8 cellular contexts compared by ENCODE assay signal in the genomic region with DNA sequence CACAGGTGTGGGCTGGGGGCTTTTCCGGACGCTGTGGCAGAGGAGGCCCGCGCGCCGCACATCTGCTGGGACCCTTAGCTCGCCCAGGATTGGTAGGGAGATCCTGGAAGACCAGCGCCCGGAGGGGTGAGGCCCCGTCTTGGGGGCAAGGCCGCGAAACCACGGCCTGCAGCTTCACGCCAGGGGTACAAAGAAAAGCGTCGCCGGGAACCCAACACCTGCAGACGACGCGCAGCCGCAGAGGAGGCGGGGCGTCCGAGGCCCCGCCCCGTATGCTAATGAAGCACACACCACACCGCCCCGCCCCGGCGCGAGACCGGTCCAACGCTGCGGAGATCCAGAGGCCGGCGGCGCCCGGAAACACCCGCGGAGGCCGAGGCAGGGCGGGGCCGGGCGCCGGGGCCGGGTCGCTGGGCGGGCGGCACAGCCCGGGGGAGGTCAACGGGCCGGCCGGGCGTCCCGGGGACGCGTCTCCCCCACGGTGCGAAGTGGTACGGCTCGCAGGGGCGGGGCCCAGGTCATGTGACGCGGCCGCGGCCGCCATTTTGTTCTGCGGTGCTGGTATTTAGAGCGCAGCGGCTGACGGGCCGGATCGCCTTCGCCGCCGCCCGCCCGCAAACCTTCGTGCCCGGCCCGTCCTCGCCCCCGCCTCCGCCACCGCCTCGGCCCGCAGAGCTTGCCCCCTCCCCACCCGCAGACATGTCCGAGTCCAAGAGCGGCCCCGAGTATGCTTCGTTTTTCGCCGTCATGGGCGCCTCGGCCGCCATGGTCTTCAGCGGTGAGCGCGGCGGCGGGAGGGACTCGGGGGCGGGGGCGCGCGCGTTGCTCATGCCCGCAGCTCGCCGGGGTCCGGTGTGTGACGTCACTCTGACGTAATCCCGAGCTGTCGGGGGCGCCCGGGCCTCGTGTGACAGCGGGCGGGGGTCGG. TPM values are rescaled to one million over a fixed set of nuclear protein-coding genes. Genes with fewer than 3 reads are reported as not detected.
DNase-seq lines count a peak whose midpoint lies in the region; ATAC-seq and TF ChIP-seq lines count a peak whose summit lies in the region.

A gene (plus strand): TSS at position 548 of the 928 bp plus-strand sequence. CDS start 152 bp downstream, at position 700.

- CTCF ChIA-PET in activated B cell treated with CpG ODN at 0.5 μM for 24 hours (lab: Charles Lee): no interaction called here

- POLR2A ChIA-PET in activated B cell treated with CpG ODN at 0.5 μM for 24 hours (lab: Charles Lee): interaction anchor here (0.5 to 4.0 kb wide), 13 partner anchors 11 to 588 kb away, joined by 3 to 38 read pairs (median 5); a partner anchor contains a TSS

- H3K9me3 Mint-ChIP-seq in activated B cell treated with CpG ODN at 0.5 μM for 24 hours: no peaks in the 10 kb centered on the region

- peak within 1 kb of the TSS; percentile 99 for H3K27ac ChIP-seq in caudate nucleus (ENCODE audit: low read depth, low read length)

- TF ChIP-seq POLR2A in GM18951 (IDR thresholded peaks at IDR 0.05; ENCODE audit: extremely low read depth, insufficient read depth, insufficient read length): peak; percentile 95

- intact Hi-C loops in activated B cell treated with CpG ODN at 0.5 μM for 24 hours (cut with micrococcal nuclease): loop anchor here (1.0 to 5.0 kb wide), 4 partner anchors 19 to 246 kb away; a partner anchor contains a TSS

- H3K27ac Mint-ChIP-seq in activated B cell treated with CpG ODN at 0.5 μM for 24 hours: peak within 1 kb of the TSS; percentile 92

- no peaks in the 10 kb centered on the region for H3K27me3 Mint-ChIP-seq in activated B cell treated with CpG ODN at 0.5 μM for 24 hours

- peak within 1 kb of the TSS; percentile 94 for H3K4me3 Mint-ChIP-seq in activated B cell treated with CpG ODN at 0.5 μM for 24 hours

- H3K36me3 Mint-ChIP-seq in activated B cell treated with CpG ODN at 0.5 μM for 24 hours (ENCODE audit: low read depth): peaks cover 21% of the 10 kb centered on the region

- H3K4me1 Mint-ChIP-seq in activated B cell treated with CpG ODN at 0.5 μM for 24 hours: peaks cover 85% of the 10 kb centered on the region

- DNase-seq in AG08395 (ENCODE audit: low spot score) (peak; percentile 94), NCI-H2227 treated with DMSO at 0.1 percent for 48 hours (lab: John Stamatoyannopoulos, UW) (peak; percentile 91), activated B cell treated with CpG ODN at 0.5 μM for 24 hours (peak; percentile 95), caudate nucleus (lab: John Stamatoyannopoulos, UW) (peak in 60 of 61 donors; percentile 35 to 96 (median 88)), iris pigment epithelial cell (ENCODE audit: low read depth) (peak; percentile 84)
- DNase-seq in stimulated activated CD4-positive, alpha-beta T cell treated with anti-CD3 and anti-CD28 coated beads, Interleukin-12 subunit alpha, Interleukin-12 subunit beta, amount 100 ng/mL, for 24 hours (ENCODE audit: low read depth in 2 of 2): peak; percentile 76 to 84

- TF ChIP-seq CTCF in activated B cell treated with CpG ODN at 0.5 μM for 24 hours (IDR thresholded peaks at IDR 0.05): no peak

- in situ Hi-C loops in GM18951 (cut with MboI; ENCODE audit: low sequenced_read_pairs, unreplicated experiment): no loop called here

- ATAC-seq in HG03159 (IDR thresholded peaks at IDR 0.05; ENCODE audit: unreplicated experiment) (peak; percentile 68), activated B cell treated with CpG ODN at 0.5 μM for 24 hours (ENCODE audit: low read depth) (peak; percentile 78)

RNA-seq across cellular contexts. Expression of the gene that starts here (rescaled TPM):
- 74.9 and 91.4 TPM in 2 replicates for total RNA-seq in activated B cell treated with CpG ODN at 0.5 μM for 24 hours

Comparison
In these comparisons a context has a peak if more than half of its experiments do, and no peak if none do; other contexts are left out.
1. Peak in every context shown above with its lines: DNase-seq, ATAC-seq and H3K27ac ChIP-seq.